ENCODE assay signal across 2 cellular contexts in genomic region chr3:69409831-69410230, GRCh38.
TF ChIP-seq lines count a peak whose summit lies in the region.

No MANE protein-coding gene starts in this region.

TF ChIP-seq in liver, 16 proteins besides CTCF, POLR2A, EP300 and RAD21 (continued from another document):
- no peak for TF ChIP-seq EGR1 (IDR thresholded peaks at IDR 0.05; ENCODE audit: low read depth in 2 of 2)
- TF ChIP-seq YY1 (IDR thresholded peaks at IDR 0.05): no peak
- no peak for TF ChIP-seq HNF4G (IDR thresholded peaks at IDR 0.05)

TF ChIP-seq in HepG2, 621 proteins besides CTCF, POLR2A, EP300 and RAD21 (continued from another document):
- TF ChIP-seq ZNF687 (CRISPR knock-in tag; IDR thresholded peaks at IDR 0.05) (no peak), ATF6 (CRISPR knock-in tag; conservative IDR thresholded peaks at IDR 0.05) (no peak), ZNF451 (CRISPR knock-in tag; IDR thresholded peaks at IDR 0.05) (no peak), TFDP1 (CRISPR knock-in tag; IDR thresholded peaks at IDR 0.05; ENCODE audit: borderline replicate concordance) (no peak), ZNF501 (CRISPR knock-in tag; IDR thresholded peaks at IDR 0.05) (no peak)
